14 cellular contexts compared by ENCODE assay signal in the genomic region with DNA sequence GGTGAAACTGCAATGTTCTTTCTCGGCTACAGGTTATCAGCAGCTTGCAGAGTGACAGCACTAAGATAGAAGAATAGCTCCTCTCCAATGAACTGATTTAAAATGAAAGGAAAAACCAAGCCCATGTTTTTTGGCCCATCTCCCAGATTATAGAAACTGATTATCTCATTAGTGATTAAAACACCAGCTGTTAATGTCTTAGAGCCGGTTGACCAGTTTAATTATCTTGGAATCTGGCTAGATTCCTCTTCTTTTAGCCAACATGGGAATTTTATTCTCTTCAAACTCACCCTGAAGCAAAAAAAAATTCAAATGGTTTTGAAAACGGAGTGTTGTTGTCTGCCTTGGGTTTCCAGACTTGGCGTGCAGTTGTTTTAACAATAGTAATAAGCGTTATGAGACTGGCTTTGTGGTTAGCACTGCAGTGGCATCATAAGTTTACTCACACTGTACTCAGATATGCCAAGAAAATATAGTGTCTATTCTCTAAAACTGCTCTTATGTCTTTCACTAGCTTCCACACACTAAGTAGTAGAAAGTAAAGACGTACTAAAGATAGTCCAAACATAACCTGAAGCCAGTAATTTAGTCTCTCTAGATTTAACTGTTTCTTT.
DNase-seq lines count a peak whose midpoint lies in the region; ATAC-seq and TF ChIP-seq lines count a peak whose summit lies in the region.
"Had no signal": no experiment of that assay in that cellular context is flagged by ENCODE, and none has a peak within 500 bp of the region (broad histone marks: within the 10 kb centered on the region; RNA-seq: fewer than 3 reads in every experiment).

No MANE protein-coding gene starts in this region.

- WGBS in lower leg skin, 2 donors = 45 to 49% methylated on average over 6 of the region's 6 CpGs

- TF ChIP-seq POLR2A in lower leg skin (IDR thresholded peaks at IDR 0.05) = no peak

- peak; percentile 34 for DNase-seq in D341Med (ENCODE audit: low spot score)
- DNase-seq in MG63 = peak; percentile 55
- peak; percentile 29 for DNase-seq in amniotic epithelial cell (ENCODE audit: low read depth)
- peak; percentile 90 for DNase-seq in foreskin melanocyte
- no peak for DNase-seq in GM20000 (ENCODE audit: low spot score)
- DNase-seq in NCI-H2081 (lab: John Stamatoyannopoulos, UW) = no peak
- no peak for DNase-seq in lower leg skin (ENCODE audit: low spot score in 2 of 2)
- DNase-seq: activated CD8-positive, alpha-beta T cell treated with anti-CD3 and anti-CD28 coated beads for 36 hours; body of pancreas; NCI-H1436 treated with DMSO at 0.1 percent for 48 hours; NCI-H748 treated with DMSO at 0.1 percent for 48 hours; ovary had no signal

- no peaks in the 10 kb centered on the region for H3K9me3 ChIP-seq in MG63
- H3K9me3 ChIP-seq: body of pancreas, ovary had no signal

- no peaks in the 10 kb centered on the region for H3K36me3 ChIP-seq in MG63
- H3K36me3 ChIP-seq: ovary had no signal

- TF ChIP-seq CTCF in GM20000 (IDR thresholded peaks at IDR 0.05; ENCODE audit: extremely low read depth, missing control alignments) (no peak), lower leg skin (IDR thresholded peaks at IDR 0.05) (no peak)

- intact Hi-C loops in lower leg skin (cut with DNase I; ENCODE audit: low total_unique reads) = no loop called here

- H3K4me3 ChIP-seq in MG63 (peak overlapping the region; percentile 26), lower leg skin (ENCODE audit: low read depth, poor library complexity, severe bottlenecking) (no peak overlapping the region)
- H3K4me3 ChIP-seq: body of pancreas, ovary had no signal

- no peak for ATAC-seq in HG02798 (IDR thresholded peaks at IDR 0.05; ENCODE audit: poor library complexity, unreplicated experiment)
- ATAC-seq: activated CD8-positive, alpha-beta T cell treated with anti-CD3 and anti-CD28 coated beads for 36 hours; activated T-helper 17 cell treated with anti-CD3 and anti-CD28 coated beads, Interleukin-2, amount 50 U/mL, for 72 hours; body of pancreas had no signal

- no peaks in the 10 kb centered on the region for H3K27me3 ChIP-seq in MG63
- H3K27me3 ChIP-seq: body of pancreas, ovary had no signal

Comparison
In these comparisons a context has a peak if more than half of its experiments do, and no peak if none do; other contexts are left out.
1. DNase-seq: peak in D341Med (single experiment), MG63 (single experiment), amniotic epithelial cell (single experiment) and foreskin melanocyte (single experiment); none in GM20000 (single experiment), NCI-H2081 (0 of 2) and lower leg skin (0 of 2).